In genomic region chr22:37686002-37686982, GRCh38 we compare ENCODE assay signal across 8 cellular contexts. TPM values are rescaled to one million over a fixed set of nuclear protein-coding genes. Genes with fewer than 3 reads are reported as not detected.
DNase-seq lines count a peak whose midpoint lies in the region; ATAC-seq and TF ChIP-seq lines count a peak whose summit lies in the region.

TSS of gene NOL12 (plus strand) at chr22:37686343. CDS start at chr22:37686393, 50 bp downstream.

- H3K4me1 ChIP-seq in adrenal gland (replicated peaks in 1 of 2) (peaks cover 8 to 17% of the 10 kb centered on the region in 2 donors), heart right ventricle (peaks cover 10 to 27% (median 21%) of the 10 kb centered on the region in 9 donors)

- TF ChIP-seq POLR2A in adrenal gland (IDR thresholded peaks at IDR 0.05): peak in 1 of 2 donors; percentile 60

- H3K9me3 Mint-ChIP-seq in progenitor cell of endocrine pancreas (ENCODE audit: low read depth): no peaks in the 10 kb centered on the region

- ATAC-seq in HG02571 (IDR thresholded peaks at IDR 0.05; ENCODE audit: unreplicated experiment) (peak; percentile 60), heart right ventricle (peak; percentile 90 to 96 (median 92))

- no peak for TF ChIP-seq CTCF in adrenal gland (IDR thresholded peaks at IDR 0.05)
- peak in 4 of 9 donors; percentile 3 to 24 (median 11) for TF ChIP-seq CTCF in heart right ventricle (IDR thresholded peaks at IDR 0.05)
- TF ChIP-seq CTCF in progenitor cell of endocrine pancreas (IDR thresholded peaks at IDR 0.05; ENCODE audit: unreplicated experiment): no peak

- WGBS in adrenal gland, 4 donors: 1 to 3% (median 2%) methylated on average over 28 to 62 of the region's 62 CpGs
- 2 to 3% methylated on average over 62 of the region's 62 CpGs for WGBS in heart right ventricle, 2 donors

- no peaks in the 10 kb centered on the region for H3K27me3 Mint-ChIP-seq in progenitor cell of endocrine pancreas

- H3K4me1 Mint-ChIP-seq in progenitor cell of endocrine pancreas (ENCODE audit: low read depth): peaks cover 12% of the 10 kb centered on the region

- H3K27ac ChIP-seq in adrenal gland (peak within 1 kb of the TSS in 4 of 5 donors; percentile 69 to 96 (median 86)), heart right ventricle (peak within 1 kb of the TSS; percentile 69 to 95 (median 90))

- H3K36me3 Mint-ChIP-seq in progenitor cell of endocrine pancreas (ENCODE audit: insufficient read depth): peaks cover 2% of the 10 kb centered on the region

- H3K27me3 ChIP-seq in adrenal gland (no peaks in the 10 kb centered on the region), heart right ventricle (no peaks in the 10 kb centered on the region)

- no peaks in the 10 kb centered on the region for H3K9me3 ChIP-seq in adrenal gland (replicated peaks in 1 of 3)
- H3K9me3 ChIP-seq in heart right ventricle: no peaks in the 10 kb centered on the region

- H3K4me3 Mint-ChIP-seq in progenitor cell of endocrine pancreas (ENCODE audit: low read depth): peak within 1 kb of the TSS; percentile 95

- H3K4me3 ChIP-seq in adrenal gland (peak within 1 kb of the TSS; percentile 76 to 85 (median 82)), heart right ventricle (peak within 1 kb of the TSS; percentile 64 to 96 (median 85))

- intact Hi-C loops in adrenal gland (cut with DNase I) (no loop called here), heart right ventricle (cut with DNase I) (loop anchor here in 2 of 10 donors (5.0 to 10.0 kb wide), 2 partner anchors 61 to 109 kb away; no protein-coding TSS in a partner anchor)

- H3K27ac Mint-ChIP-seq in progenitor cell of endocrine pancreas: peak within 1 kb of the TSS; percentile 94

- DNase-seq in GM03348 (ENCODE audit: low spot score) (peak; percentile 90), NCI-H1105 treated with DMSO at 0.1 percent for 48 hours (lab: John Stamatoyannopoulos, UW) (peak; percentile 69), T-helper 1 cell (peak; percentile 43 to 85 (median 62)), adrenal gland (peak; percentile 80 to 90 (median 84)), heart right ventricle (peak; percentile 78 to 80), progenitor cell of endocrine pancreas (ENCODE audit: low spot score, unreplicated experiment) (peak; percentile 46), ureter (ENCODE audit: low spot score) (peak; percentile 86)

- peaks cover 0 to 30% of the 10 kb centered on the region in 2 donors for H3K36me3 ChIP-seq in adrenal gland (replicated peaks in 1 of 2)
- peaks cover 0 to 37% (median 18%) of the 10 kb centered on the region in 9 donors for H3K36me3 ChIP-seq in heart right ventricle

RNA-seq across cellular contexts. Expression of gene NOL12, which starts in this region (rescaled TPM):
- total RNA-seq in adrenal gland: 10 to 100 TPM; 23.2 to 51.1 (median 39.3) TPM
- polyA plus RNA-seq in adrenal gland: 10 to 100 TPM; 26.7 to 90.7 (median 73.8) TPM
- 10 to 100 TPM; 10.8 to 16.8 (median 12.7) TPM for total RNA-seq in heart right ventricle
- 10 to 100 TPM; 19.6 to 35.3 TPM for polyA plus RNA-seq in heart right ventricle
- 16.4 and 17.1 TPM in 2 replicates for total RNA-seq in progenitor cell of endocrine pancreas
- 36.8 TPM for total RNA-seq in ureter

Comparison
In these comparisons a context has a peak if more than half of its experiments do, and no peak if none do; other contexts are left out.
1. Peak in every context shown above with its lines: DNase-seq, ATAC-seq, H3K4me3 ChIP-seq and H3K27ac ChIP-seq.